ENCODE assay signal across 1 cellular context in genomic region chr5:141992349-141992963, GRCh38.
TF ChIP-seq lines count a peak whose summit lies in the region.

No MANE protein-coding gene starts in this region.

TF ChIP-seq in GM23338, 12 proteins besides CTCF, POLR2A, EP300 and RAD21 (continued from another document):
- no peak for TF ChIP-seq ZNF331 (CRISPR knock-in tag; IDR thresholded peaks at IDR 0.05; ENCODE audit: low read depth)
- TF ChIP-seq, protein P1, sequence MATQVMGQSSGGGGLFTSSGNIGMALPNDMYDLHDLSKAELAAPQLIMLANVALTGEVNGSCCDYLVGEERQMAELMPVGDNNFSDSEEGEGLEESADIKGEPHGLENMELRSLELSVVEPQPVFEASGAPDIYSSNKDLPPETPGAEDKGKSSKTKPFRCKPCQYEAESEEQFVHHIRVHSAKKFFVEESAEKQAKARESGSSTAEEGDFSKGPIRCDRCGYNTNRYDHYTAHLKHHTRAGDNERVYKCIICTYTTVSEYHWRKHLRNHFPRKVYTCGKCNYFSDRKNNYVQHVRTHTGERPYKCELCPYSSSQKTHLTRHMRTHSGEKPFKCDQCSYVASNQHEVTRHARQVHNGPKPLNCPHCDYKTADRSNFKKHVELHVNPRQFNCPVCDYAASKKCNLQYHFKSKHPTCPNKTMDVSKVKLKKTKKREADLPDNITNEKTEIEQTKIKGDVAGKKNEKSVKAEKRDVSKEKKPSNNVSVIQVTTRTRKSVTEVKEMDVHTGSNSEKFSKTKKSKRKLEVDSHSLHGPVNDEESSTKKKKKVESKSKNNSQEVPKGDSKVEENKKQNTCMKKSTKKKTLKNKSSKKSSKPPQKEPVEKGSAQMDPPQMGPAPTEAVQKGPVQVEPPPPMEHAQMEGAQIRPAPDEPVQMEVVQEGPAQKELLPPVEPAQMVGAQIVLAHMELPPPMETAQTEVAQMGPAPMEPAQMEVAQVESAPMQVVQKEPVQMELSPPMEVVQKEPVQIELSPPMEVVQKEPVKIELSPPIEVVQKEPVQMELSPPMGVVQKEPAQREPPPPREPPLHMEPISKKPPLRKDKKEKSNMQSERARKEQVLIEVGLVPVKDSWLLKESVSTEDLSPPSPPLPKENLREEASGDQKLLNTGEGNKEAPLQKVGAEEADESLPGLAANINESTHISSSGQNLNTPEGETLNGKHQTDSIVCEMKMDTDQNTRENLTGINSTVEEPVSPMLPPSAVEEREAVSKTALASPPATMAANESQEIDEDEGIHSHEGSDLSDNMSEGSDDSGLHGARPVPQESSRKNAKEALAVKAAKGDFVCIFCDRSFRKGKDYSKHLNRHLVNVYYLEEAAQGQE (IDR thresholded peaks at IDR 0.05; ENCODE audit: unreplicated experiment), result no peak
- no peak for TF ChIP-seq POLR2AphosphoS5 (IDR thresholded peaks at IDR 0.05; ENCODE audit: low read depth)
- TF ChIP-seq EZH2phosphoT487 (IDR thresholded peaks at IDR 0.05; ENCODE audit: unreplicated experiment), result no peak
- no peak for TF ChIP-seq CREB1 (CRISPR knock-in tag; IDR thresholded peaks at IDR 0.05; ENCODE audit: low read depth)
